Comparison of ENCODE assay signal across 8 cellular contexts in genomic region chr9:35664531-35665470, GRCh38. TPM values are rescaled to one million over a fixed set of nuclear protein-coding genes. Genes with fewer than 3 reads are reported as not detected.
DNase-seq lines count a peak whose midpoint lies in the region; ATAC-seq, FAIRE-seq and TF ChIP-seq lines count a peak whose summit lies in the region.

TSS of gene ARHGEF39 (minus strand) at chr9:35665195. CDS start at chr9:35665169, 26 bp downstream.

- TF ChIP-seq RAD21 in A549 (conservative IDR thresholded peaks at IDR 0.05 in 1 of 2, IDR thresholded peaks at IDR 0.05 in 1 of 2), result peak; percentile 39 to 62; a peak in 4 of 5 replicates

- TF ChIP-seq POLR2A in A549 (IDR thresholded peaks at IDR 0.05; ENCODE audit: low read length), result peak; percentile 65
- TF ChIP-seq POLR2A in GM18505 (IDR thresholded peaks at IDR 0.05; ENCODE audit: borderline replicate concordance, extremely low read depth, insufficient read depth, insufficient read length), result peak; percentile 68

- intact Hi-C loops in MCF 10A (cut with micrococcal nuclease), result no loop called here

- 6% methylated on average over 37 of the region's 58 CpGs for WGBS in A549 (ENCODE audit: missing lambda C conversion rate)

- H3K4me3 Mint-ChIP-seq in MCF 10A (ENCODE audit: unreplicated experiment), result peak within 1 kb of the TSS; percentile 86

- H3K36me3 ChIP-seq in skeletal muscle tissue (ENCODE audit: control insufficient read depth in 3 of 3, insufficient read depth in 3 of 3, low read length in 3 of 3), result peaks cover 9 to 11% (median 11%) of the 10 kb centered on the region in 3 donors

- H3K9ac ChIP-seq in skeletal muscle tissue (ENCODE audit: low read depth in 1 of 3, low read length in 3 of 3), result peak within 1 kb of the TSS; percentile 66 to 80 (median 68)

- no peak within 1 kb of the TSS for H3K27ac Mint-ChIP-seq in MCF 10A (ENCODE audit: low read depth, unreplicated experiment)

- H3K9me3 Mint-ChIP-seq in MCF 10A (ENCODE audit: unreplicated experiment), result no peaks in the 10 kb centered on the region

- H3K9me3 ChIP-seq in A549 (no peaks in the 10 kb centered on the region), skeletal muscle tissue (ENCODE audit: control insufficient read depth in 3 of 3, low read length in 3 of 3) (no peaks in the 10 kb centered on the region)

- H3K4me1 ChIP-seq in A549, result peaks cover 49% of the 10 kb centered on the region
- H3K4me1 ChIP-seq in skeletal muscle tissue (ENCODE audit: control insufficient read depth in 3 of 3, insufficient read depth in 3 of 3, low read length in 3 of 3), result peaks cover 20 to 38% (median 26%) of the 10 kb centered on the region in 3 donors

- no peak for FAIRE-seq in A549 (lab: Jason Lieb, UNC)

- ATAC-seq in A549, result peak; percentile 87 to 88
- peak; percentile 67 for ATAC-seq in GM18505 (IDR thresholded peaks at IDR 0.05; ENCODE audit: unreplicated experiment)
- peak; percentile 71 for ATAC-seq in HG02981 (IDR thresholded peaks at IDR 0.05; ENCODE audit: unreplicated experiment)

- TSS peak; percentile 47 for BruUV-seq in MCF 10A (replicated peaks; lab: Mats Ljungman, UMichigan)

- H3K4me3 ChIP-seq in A549, result peak within 1 kb of the TSS; percentile 71
- H3K4me3 ChIP-seq in skeletal muscle tissue (ENCODE audit: low read length in 3 of 3), result peak within 1 kb of the TSS; percentile 70 to 80 (median 75)

- peak within 1 kb of the TSS; percentile 98 for H3K4me2 ChIP-seq in A549

- H3K4me1 Mint-ChIP-seq in MCF 10A (ENCODE audit: insufficient read depth, unreplicated experiment), result peaks cover 21% of the 10 kb centered on the region

- no peaks in the 10 kb centered on the region for H3K27me3 Mint-ChIP-seq in MCF 10A (ENCODE audit: insufficient read depth, unreplicated experiment)

- peak; percentile 47 for TF ChIP-seq CTCF in A549 (IDR thresholded peaks at IDR 0.05)
- TF ChIP-seq CTCF in MCF 10A (IDR thresholded peaks at IDR 0.05; ENCODE audit: unreplicated experiment), result no peak

- peaks cover 20% of the 10 kb centered on the region for H3K36me3 Mint-ChIP-seq in MCF 10A (ENCODE audit: insufficient read depth, unreplicated experiment)

- DNase-seq in A549 (ENCODE audit: low read depth in 1 of 2, low spot score in 1 of 2), result peak; percentile 86 to 94
- DNase-seq in NCI-H2081 treated with DMSO at 0.1 percent for 48 hours (lab: John Stamatoyannopoulos, UW), result peak; percentile 76
- peak; percentile 53 for DNase-seq in T1000 (lab: John Stamatoyannopoulos, UW)
- DNase-seq in MCF 10A (ENCODE audit: unreplicated experiment), result peak; percentile 83
- peak; percentile 96 for DNase-seq in iPS-NIHi11 (ENCODE audit: low spot score)

- H3K27ac ChIP-seq in A549 (peak within 1 kb of the TSS; percentile 94 to 97), skeletal muscle tissue (ENCODE audit: low read depth, low read length) (peak within 1 kb of the TSS; percentile 36)

- no peaks in the 10 kb centered on the region for H3K27me3 ChIP-seq in skeletal muscle tissue (ENCODE audit: control insufficient read depth in 3 of 3, insufficient read depth in 3 of 3, low read length in 3 of 3)

- CTCF ChIA-PET in A549 (lab: Yijun Ruan, JAX), result interaction anchor here (0.9 to 21.5 kb wide), 17 partner anchors 9 to 217 kb away, joined by 3 to 498 read pairs (median 5); partner anchors contain the start of genes CA9, CREB3, TLN1 and TPM2
- CTCF ChIA-PET in MCF 10A (lab: Yijun Ruan, JAX), result interaction anchor here (0.6 to 11.0 kb wide), 12 partner anchors 9 to 290 kb away, joined by 3 to 119 read pairs (median 4); partner anchors contain the start of genes CREB3, TLN1 and TPM2

- POLR2A ChIA-PET in A549 (lab: Yijun Ruan, JAX), result interaction anchor here (1.0 to 2.6 kb wide), 9 partner anchors 19 to 84 kb away, joined by 3 to 21 read pairs (median 3); partner anchors contain the start of genes CREB3, GBA2, RGP1 and TLN1
- POLR2A ChIA-PET in MCF 10A (lab: Yijun Ruan, JAX), result interaction anchor here (0.6 to 4.0 kb wide), 18 partner anchors 9 to 619 kb away, joined by 3 to 29 read pairs (median 4); partner anchors contain the start of genes CA9, CREB3, GBA2 and RGP1

- no peak for TF ChIP-seq EP300 in A549 (IDR thresholded peaks at IDR 0.05)

TF ChIP-seq in A549, 52 proteins besides CTCF, POLR2A, EP300 and RAD21 (continues in another document):
- TF ChIP-seq ZFP36 (IDR thresholded peaks at IDR 0.05; ENCODE audit: borderline replicate concordance, partially characterized antibody), result no peak
- no peak for TF ChIP-seq KDM5A (IDR thresholded peaks at IDR 0.05)
- no peak for TF ChIP-seq HEYL (CRISPR knock-in tag; IDR thresholded peaks at IDR 0.05)
- peak; percentile 34; the same call in 1 of the 2 replicates for TF ChIP-seq MYC (IDR thresholded peaks at IDR 0.05; ENCODE audit: borderline replicate concordance, low read length)
- peak; percentile 48; the same call in 1 of the 3 replicates for TF ChIP-seq BCL3 (IDR thresholded peaks at IDR 0.05)
- TF ChIP-seq NR3C1 (IDR thresholded peaks at IDR 0.05), result no peak
- TF ChIP-seq RFX5 (IDR thresholded peaks at IDR 0.05), result no peak
- TF ChIP-seq BHLHE40 (IDR thresholded peaks at IDR 0.05; ENCODE audit: low read depth, low read length), result no peak
- no peak for TF ChIP-seq REST (IDR thresholded peaks at IDR 0.05)
- TF ChIP-seq HES2 (IDR thresholded peaks at IDR 0.05), result no peak
- no peak for TF ChIP-seq KDM1A (IDR thresholded peaks at IDR 0.05; ENCODE audit: low read depth)
- no peak for TF ChIP-seq CEBPB (IDR thresholded peaks at IDR 0.05)
- no peak for TF ChIP-seq POLR2AphosphoS2 (conservative IDR thresholded peaks at IDR 0.05; ENCODE audit: low read length)
- no peak for TF ChIP-seq EHMT2 (IDR thresholded peaks at IDR 0.05; ENCODE audit: low read depth)
- TF ChIP-seq FOSL2 (IDR thresholded peaks at IDR 0.05), result no peak
- TF ChIP-seq FOSL2 (CRISPR knock-in tag; IDR thresholded peaks at IDR 0.05), result no peak
- no peak for TF ChIP-seq TFCP2L1 (CRISPR knock-in tag; IDR thresholded peaks at IDR 0.05)
- peak; percentile 46; the same call in 2 of the 3 replicates for TF ChIP-seq SMC3 (IDR thresholded peaks at IDR 0.05)
- TF ChIP-seq HMGXB4 (CRISPR knock-in tag; IDR thresholded peaks at IDR 0.05; ENCODE audit: borderline replicate concordance), result no peak
- TF ChIP-seq HOXA7 (CRISPR knock-in tag; IDR thresholded peaks at IDR 0.05), result no peak

RNA-seq across cellular contexts. Expression of gene ARHGEF39, which starts in this region (rescaled TPM):
- polyA plus RNA-seq in A549 (2011; rRNA removed), result 17.6 and 21.4 TPM in 2 replicates
- polyA plus RNA-seq in A549 (2012; cell fraction: cytosol; rRNA removed), result 18.5 and 21.2 TPM in 2 replicates
- polyA plus RNA-seq in A549 (2012; cell fraction: nucleus; rRNA removed), result 55.0 and 61.4 TPM in 2 replicates
- polyA plus RNA-seq in A549 (2017; fragmentation: RNase III; extraction: RNeasy Plus Mini Kit Qiagen cat#74134 plus additional on column Dnase treatment), result 16.7 to 19.5 TPM (median 18.3 TPM) in 3 replicates
- 24.9 and 27.1 TPM in 2 replicates for polyA minus RNA-seq in A549 (2011; rRNA and poly(A)+ RNA removed)
- total RNA-seq in MCF 10A (2022), result 2.9 and 5.1 TPM in 2 replicates
- total RNA-seq in skeletal muscle tissue, result 0.52 TPM

Comparison
In these comparisons a context has a peak if more than half of its experiments do, and no peak if none do; other contexts are left out.
1. Peak in every context shown above with its lines: DNase-seq, ATAC-seq, H3K4me3 ChIP-seq and H3K27ac ChIP-seq.